23 cellular contexts compared by ENCODE assay signal in genomic region chr5:141812512-141812911, GRCh38.
DNase-seq lines count a peak whose midpoint lies in the region; ATAC-seq lines count a peak whose summit lies in the region.
"Had no signal": no experiment of that assay in that cellular context is flagged by ENCODE, and none has a peak within 500 bp of the region (broad histone marks: within the 10 kb centered on the region; RNA-seq: fewer than 3 reads in every experiment).

No MANE protein-coding gene starts in this region.

- H3K4me1 ChIP-seq in iPS-20b (ENCODE audit: insufficient read depth, low read length) (peaks cover 41% of the 10 kb centered on the region), neuronal stem cell (ENCODE audit: control insufficient read depth in 2 of 2, insufficient read depth in 1 of 2, low read depth in 1 of 2, low read length in 2 of 2) (peaks cover 33 to 49% of the 10 kb centered on the region in 2 donors)

- H3K27ac ChIP-seq in angular gyrus (ENCODE audit: low read depth, low read length) (peak overlapping the region; percentile 12), iPS-20b (ENCODE audit: low read length) (no peak overlapping the region), neuronal stem cell (replicated peaks; ENCODE audit: low read length) (no peak overlapping the region)
- H3K27ac ChIP-seq: BLaER1 treated with 17β-estradiol and CSF1 and Interleukin-3, amounts not matched to agents 10 nM and 100 nM; HL-60; PC-9; SK-N-MC had no signal

- H3K79me1 ChIP-seq in neuronal stem cell (ENCODE audit: low read depth, low read length), result no peaks in the 10 kb centered on the region

- no peaks in the 10 kb centered on the region for H3K9me3 Mint-ChIP-seq in stimulated activated memory B cell treated with anti-CD40 and anti-IgM and Interleukin-4, amounts not matched to agents 10 μg/mL and 1 μg/mL and 100 μg/mL, for 72 hours
- H3K9me3 Mint-ChIP-seq: CD8-positive, alpha-beta memory T cell had no signal

- no CpG with 5 or more reads among the region's 2 CpGs for WGBS in neuronal stem cell (ENCODE audit: extremely low coverage in 2 of 2, insufficient read length in 2 of 2, insufficient replicate concordance in 1 of 2), 2 donors

- H3K4ac ChIP-seq in neuronal stem cell (ENCODE audit: low read length), result no peak overlapping the region

- peak overlapping the region; percentile 91 for H2AFZ ChIP-seq in neuronal stem cell (ENCODE audit: low read length)
- H2AFZ ChIP-seq: PC-9 had no signal

- no peak for ATAC-seq in stimulated activated memory B cell treated with anti-CD40 and anti-IgM and Interleukin-4, amounts not matched to agents 10 μg/mL and 1 μg/mL and 100 μg/mL, for 72 hours
- ATAC-seq in esophagus mucosa (no peak), GM21576 (IDR thresholded peaks at IDR 0.05; ENCODE audit: unreplicated experiment) (no peak)

- no peak overlapping the region for H3K27ac Mint-ChIP-seq in stimulated activated memory B cell treated with anti-CD40 and anti-IgM and Interleukin-4, amounts not matched to agents 10 μg/mL and 1 μg/mL and 100 μg/mL, for 72 hours

- peaks cover 10% of the 10 kb centered on the region for H3K4me1 Mint-ChIP-seq in stimulated activated memory B cell treated with anti-CD40 and anti-IgM and Interleukin-4, amounts not matched to agents 10 μg/mL and 1 μg/mL and 100 μg/mL, for 72 hours
- H3K4me1 Mint-ChIP-seq: CD8-positive, alpha-beta memory T cell had no signal

- H2BK5ac ChIP-seq in neuronal stem cell (ENCODE audit: low read length), result no peak overlapping the region

- H2BK15ac ChIP-seq in neuronal stem cell (ENCODE audit: low read length), result no peak overlapping the region

- no peaks in the 10 kb centered on the region for H3K36me3 Mint-ChIP-seq in stimulated activated memory B cell treated with anti-CD40 and anti-IgM and Interleukin-4, amounts not matched to agents 10 μg/mL and 1 μg/mL and 100 μg/mL, for 72 hours
- H3K36me3 Mint-ChIP-seq: CD8-positive, alpha-beta memory T cell had no signal

- H3K18ac ChIP-seq in neuronal stem cell (ENCODE audit: low read length), result peak overlapping the region; percentile 76

- no peak overlapping the region for H3K4me3 ChIP-seq in H7 (ENCODE audit: insufficient read depth, low read depth, low read length)
- H3K4me3 ChIP-seq in iPS-20b (ENCODE audit: low read length), result peak overlapping the region; percentile 35; the same call in 1 of the 2 replicates
- H3K4me3 ChIP-seq in neuronal stem cell (ENCODE audit: low read length in 2 of 2), result peak overlapping the region in 1 of 2 donors; percentile 48
- H3K4me3 ChIP-seq: BLaER1 treated with 17β-estradiol and CSF1 and Interleukin-3, amounts not matched to agents 10 nM and 100 nM; HAP-1; PC-9; SK-N-MC had no signal

- no peak overlapping the region for H3K14ac ChIP-seq in neuronal stem cell (ENCODE audit: low read length)

- no peak overlapping the region for H4K91ac ChIP-seq in neuronal stem cell (ENCODE audit: low read depth, low read length, poor library complexity)

- peaks cover 76% of the 10 kb centered on the region for H3K27me3 Mint-ChIP-seq in stimulated activated memory B cell treated with anti-CD40 and anti-IgM and Interleukin-4, amounts not matched to agents 10 μg/mL and 1 μg/mL and 100 μg/mL, for 72 hours

- H3K36me3 ChIP-seq in H7 (replicated peaks; ENCODE audit: control insufficient read depth, insufficient read depth, low read length), result no peaks in the 10 kb centered on the region
- no peaks in the 10 kb centered on the region for H3K36me3 ChIP-seq in iPS-20b (ENCODE audit: insufficient read depth, low read depth, low read length)
- H3K36me3 ChIP-seq in neuronal stem cell (replicated peaks in 1 of 2; ENCODE audit: control insufficient read depth in 2 of 2, insufficient read depth in 2 of 2, low read length in 2 of 2), result no peaks in the 10 kb centered on the region
- H3K36me3 ChIP-seq: BLaER1 treated with 17β-estradiol and CSF1 and Interleukin-3, amounts not matched to agents 10 nM and 100 nM; HAP-1 had no signal

- H3K9ac ChIP-seq in iPS-20b (ENCODE audit: low read depth, low read length) (peak overlapping the region; percentile 28; the same call in 1 of the 2 replicates), neuronal stem cell (ENCODE audit: low read depth, low read length, poor library complexity) (no peak overlapping the region)
- H3K9ac ChIP-seq: BLaER1 treated with 17β-estradiol and CSF1 and Interleukin-3, amounts not matched to agents 10 nM and 100 nM had no signal

- no peak overlapping the region for H2AK5ac ChIP-seq in neuronal stem cell (ENCODE audit: low read depth, low read length)

- H3K9me3 ChIP-seq in iPS-20b (ENCODE audit: insufficient read depth, low read depth, low read length) (no peaks in the 10 kb centered on the region), neuronal stem cell (replicated peaks in 1 of 2; ENCODE audit: control insufficient read depth in 2 of 2, insufficient read depth in 1 of 2, low read depth in 1 of 2, low read length in 2 of 2) (no peaks in the 10 kb centered on the region)
- H3K9me3 ChIP-seq: BLaER1 treated with 17β-estradiol and CSF1 and Interleukin-3, amounts not matched to agents 10 nM and 100 nM had no signal

- DNase-seq in H7 (peak; percentile 19), neuronal stem cell (ENCODE audit: low spot score) (no peak)
- DNase-seq: CD8-positive, alpha-beta memory T cell; KBM-7; MM.1S; NCI-H1048; NCI-H1436; NCI-H187 treated with DMSO at 0.1 percent for 48 hours; NCI-H2107; NCI-H510A treated with DMSO at 0.1 percent for 48 hours; NCI-H748 treated with DMSO at 0.1 percent for 48 hours; PC-9; RPMI8226; SHP77 treated with DMSO at 0.1 percent for 48 hours had no signal

- H3K27me3 ChIP-seq in H7 (ENCODE audit: control insufficient read depth, insufficient read depth, low read length), result peaks cover 5% of the 10 kb centered on the region
- no peaks in the 10 kb centered on the region for H3K27me3 ChIP-seq in iPS-20b (ENCODE audit: insufficient read depth, low read length)
- H3K27me3 ChIP-seq in neuronal stem cell (ENCODE audit: control insufficient read depth in 3 of 3, insufficient read depth in 3 of 3, low read depth in 1 of 3, low read length in 3 of 3), result no peaks in the 10 kb centered on the region
- H3K27me3 ChIP-seq: BLaER1 treated with 17β-estradiol and CSF1 and Interleukin-3, amounts not matched to agents 10 nM and 100 nM had no signal

- no peak overlapping the region for H2BK120ac ChIP-seq in neuronal stem cell (ENCODE audit: low read depth, low read length)

- H4K8ac ChIP-seq in neuronal stem cell (ENCODE audit: low read depth, low read length), result no peak overlapping the region

- no peak overlapping the region for H2BK12ac ChIP-seq in neuronal stem cell (ENCODE audit: low read length)

- no peak overlapping the region for H3K4me2 ChIP-seq in neuronal stem cell (ENCODE audit: insufficient read depth, low read length, poor library complexity, severe bottlenecking)
- H3K4me2 ChIP-seq: BLaER1 treated with 17β-estradiol and CSF1 and Interleukin-3, amounts not matched to agents 10 nM and 100 nM; PC-9 had no signal

- H3K23ac ChIP-seq in neuronal stem cell (ENCODE audit: low read depth, low read length, poor library complexity), result no peak overlapping the region

- H3K4me3 Mint-ChIP-seq in stimulated activated memory B cell treated with anti-CD40 and anti-IgM and Interleukin-4, amounts not matched to agents 10 μg/mL and 1 μg/mL and 100 μg/mL, for 72 hours, result no peak overlapping the region
- H3K4me3 Mint-ChIP-seq: CD8-positive, alpha-beta memory T cell had no signal
